In genomic region chr15:99104788-99105515, GRCh38 we compare ENCODE assay signal across 8 cellular contexts. TPM values are rescaled to one million over a fixed set of nuclear protein-coding genes. Genes with fewer than 3 reads are reported as not detected.
DNase-seq lines count a peak whose midpoint lies in the region; ATAC-seq and TF ChIP-seq lines count a peak whose summit lies in the region.

TSS of gene SYNM (plus strand) at chr15:99105080. CDS start at chr15:99105200, 120 bp downstream.

- H3K4me1 ChIP-seq in foreskin keratinocyte = no peaks in the 10 kb centered on the region

- peaks cover 44% of the 10 kb centered on the region for H3K27me3 Mint-ChIP-seq in activated T-cell treated with anti-CD3 and anti-CD28 coated beads, Interleukin-2, amount 50 U/mL, for 72 hours (ENCODE audit: low read depth)
- peaks cover 31 to 33% of the 10 kb centered on the region in 2 donors for H3K27me3 Mint-ChIP-seq in natural killer cell treated with Interleukin-12 subunit alpha and Interleukin-12 subunit beta and Interleukin-15 and Interleukin-18, amount 100 ng/mL, for 72 hours
- H3K27me3 Mint-ChIP-seq in type B pancreatic cell = peaks cover 62% of the 10 kb centered on the region

- peak; percentile 38 for ATAC-seq in GM18858 (IDR thresholded peaks at IDR 0.05; ENCODE audit: unreplicated experiment)
- ATAC-seq in HG03039 (IDR thresholded peaks at IDR 0.05; ENCODE audit: unreplicated experiment) = peak; percentile 51
- peak; percentile 73 to 75 for ATAC-seq in activated T-cell treated with anti-CD3 and anti-CD28 coated beads, Interleukin-2, amount 50 U/mL, for 72 hours (replicated peaks in 1 of 2)
- peak; percentile 73 for ATAC-seq in foreskin keratinocyte
- peak; percentile 76 to 87 for ATAC-seq in natural killer cell treated with Interleukin-12 subunit alpha and Interleukin-12 subunit beta and Interleukin-15 and Interleukin-18, amount 100 ng/mL, for 72 hours

- H3K9me3 Mint-ChIP-seq in activated T-cell treated with anti-CD3 and anti-CD28 coated beads, Interleukin-2, amount 50 U/mL, for 72 hours = no peaks in the 10 kb centered on the region
- no peaks in the 10 kb centered on the region for H3K9me3 Mint-ChIP-seq in natural killer cell treated with Interleukin-12 subunit alpha and Interleukin-12 subunit beta and Interleukin-15 and Interleukin-18, amount 100 ng/mL, for 72 hours
- no peaks in the 10 kb centered on the region for H3K9me3 Mint-ChIP-seq in type B pancreatic cell

- H3K27ac ChIP-seq in foreskin keratinocyte = no peak within 1 kb of the TSS

- H3K36me3 Mint-ChIP-seq in activated T-cell treated with anti-CD3 and anti-CD28 coated beads, Interleukin-2, amount 50 U/mL, for 72 hours (ENCODE audit: insufficient read depth in 2 of 2) = peaks cover 0 to 1% of the 10 kb centered on the region in 2 donors
- H3K36me3 Mint-ChIP-seq in natural killer cell treated with Interleukin-12 subunit alpha and Interleukin-12 subunit beta and Interleukin-15 and Interleukin-18, amount 100 ng/mL, for 72 hours = no peaks in the 10 kb centered on the region
- H3K36me3 Mint-ChIP-seq in type B pancreatic cell = no peaks in the 10 kb centered on the region

- H3K27me3 ChIP-seq in foreskin keratinocyte = peaks cover 64% of the 10 kb centered on the region

- peak within 1 kb of the TSS; percentile 83 to 88 for H3K4me3 Mint-ChIP-seq in activated T-cell treated with anti-CD3 and anti-CD28 coated beads, Interleukin-2, amount 50 U/mL, for 72 hours
- H3K4me3 Mint-ChIP-seq in natural killer cell treated with Interleukin-12 subunit alpha and Interleukin-12 subunit beta and Interleukin-15 and Interleukin-18, amount 100 ng/mL, for 72 hours = peak within 1 kb of the TSS; percentile 25
- peak within 1 kb of the TSS; percentile 81 for H3K4me3 Mint-ChIP-seq in type B pancreatic cell

- peak; percentile 89 for TF ChIP-seq CTCF in foreskin keratinocyte (conservative IDR thresholded peaks at IDR 0.05)
- peak; percentile 93 for TF ChIP-seq CTCF in type B pancreatic cell (conservative IDR thresholded peaks at IDR 0.05)

- DNase-seq in AML-193 (lab: John Stamatoyannopoulos, UW) = peak; percentile 58 to 74
- peak; percentile 80 for DNase-seq in NCI-H2196 (lab: John Stamatoyannopoulos, UW; ENCODE audit: unreplicated experiment)
- peak; percentile 60 to 74 for DNase-seq in activated T-cell treated with anti-CD3 and anti-CD28 coated beads, Interleukin-2, amount 50 U/mL, for 72 hours
- DNase-seq in foreskin keratinocyte = peak in 1 of 2 donors; percentile 40
- DNase-seq in natural killer cell treated with Interleukin-12 subunit alpha and Interleukin-12 subunit beta and Interleukin-15 and Interleukin-18, amount 100 ng/mL, for 72 hours (ENCODE audit: low spot score) = no peak
- peak; percentile 84 for DNase-seq in type B pancreatic cell (ENCODE audit: extremely low spot score, unreplicated experiment)

- H3K27ac Mint-ChIP-seq in activated T-cell treated with anti-CD3 and anti-CD28 coated beads, Interleukin-2, amount 50 U/mL, for 72 hours = no peak within 1 kb of the TSS
- no peak within 1 kb of the TSS for H3K27ac Mint-ChIP-seq in natural killer cell treated with Interleukin-12 subunit alpha and Interleukin-12 subunit beta and Interleukin-15 and Interleukin-18, amount 100 ng/mL, for 72 hours
- H3K27ac Mint-ChIP-seq in type B pancreatic cell = no peak within 1 kb of the TSS

- peaks cover 18% of the 10 kb centered on the region for H3K4me1 Mint-ChIP-seq in activated T-cell treated with anti-CD3 and anti-CD28 coated beads, Interleukin-2, amount 50 U/mL, for 72 hours (ENCODE audit: low read depth)
- H3K4me1 Mint-ChIP-seq in natural killer cell treated with Interleukin-12 subunit alpha and Interleukin-12 subunit beta and Interleukin-15 and Interleukin-18, amount 100 ng/mL, for 72 hours (ENCODE audit: low read depth in 2 of 2) = peaks cover 0 to 4% of the 10 kb centered on the region in 2 donors
- peaks cover 8% of the 10 kb centered on the region for H3K4me1 Mint-ChIP-seq in type B pancreatic cell (ENCODE audit: unreplicated experiment)

RNA-seq across cellular contexts. Expression of gene SYNM, which starts in this region (rescaled TPM):
- 1 to 10 TPM; 2.8 to 3.3 TPM for total RNA-seq in activated T-cell treated with anti-CD3 and anti-CD28 coated beads, Interleukin-2, amount 50 U/mL, for 72 hours
- total RNA-seq in foreskin keratinocyte = 0.21 and 0.61 TPM in 2 replicates
- 0.12 and 0.28 TPM in 2 replicates for polyA plus RNA-seq in foreskin keratinocyte
- total RNA-seq in natural killer cell treated with Interleukin-12 subunit alpha and Interleukin-12 subunit beta and Interleukin-15 and Interleukin-18, amount 100 ng/mL, for 72 hours = under 1 TPM; 0.20 to 0.26 TPM
- 2.2 and 4.1 TPM in 2 replicates for total RNA-seq in type B pancreatic cell (ENCODE audit: low replicate concordance)

Comparison
In these comparisons a context has a peak if more than half of its experiments do, and no peak if none do; other contexts are left out.
1. Peak in ATAC-seq in foreskin keratinocyte; RNA of the gene not detected or under 1 TPM.
2. Peak in ATAC-seq in natural killer cell treated with Interleukin-12 subunit alpha and Interleukin-12 subunit beta and Interleukin-15 and Interleukin-18, amount 100 ng/mL, for 72 hours; RNA of the gene not detected or under 1 TPM.
3. H3K4me3 Mint-ChIP-seq: peak in every context shown above with its lines; median percentile 86 in activated T-cell treated with anti-CD3 and anti-CD28 coated beads, Interleukin-2, amount 50 U/mL, for 72 hours; 81 in type B pancreatic cell; 25 in natural killer cell treated with Interleukin-12 subunit alpha and Interleukin-12 subunit beta and Interleukin-15 and Interleukin-18, amount 100 ng/mL, for 72 hours.